Comparison of ENCODE assay signal across 1 cellular context in genomic region chr2:231052494-231053451, GRCh38.
TF ChIP-seq lines count a peak whose summit lies in the region.

No MANE protein-coding gene starts in this region.

TF ChIP-seq in HepG2, 621 proteins besides CTCF, POLR2A, EP300 and RAD21 (continued from another document and continues in another):
- TF ChIP-seq ZNF577 (CRISPR knock-in tag; IDR thresholded peaks at IDR 0.05; ENCODE audit: borderline replicate concordance, low read depth): 0 out of 2 replicates have a peak, but pooled peaks have one; percentile 70
- peak; percentile 76 for TF ChIP-seq RFXAP (CRISPR knock-in tag; IDR thresholded peaks at IDR 0.05; ENCODE audit: borderline replicate concordance)
- TF ChIP-seq ZNF280B (CRISPR knock-in tag; IDR thresholded peaks at IDR 0.05; ENCODE audit: borderline replicate concordance): peak; percentile 82
- peak; percentile 53 for TF ChIP-seq SKI (IDR thresholded peaks at IDR 0.05; ENCODE audit: partially characterized antibody)
- TF ChIP-seq, protein P1, sequence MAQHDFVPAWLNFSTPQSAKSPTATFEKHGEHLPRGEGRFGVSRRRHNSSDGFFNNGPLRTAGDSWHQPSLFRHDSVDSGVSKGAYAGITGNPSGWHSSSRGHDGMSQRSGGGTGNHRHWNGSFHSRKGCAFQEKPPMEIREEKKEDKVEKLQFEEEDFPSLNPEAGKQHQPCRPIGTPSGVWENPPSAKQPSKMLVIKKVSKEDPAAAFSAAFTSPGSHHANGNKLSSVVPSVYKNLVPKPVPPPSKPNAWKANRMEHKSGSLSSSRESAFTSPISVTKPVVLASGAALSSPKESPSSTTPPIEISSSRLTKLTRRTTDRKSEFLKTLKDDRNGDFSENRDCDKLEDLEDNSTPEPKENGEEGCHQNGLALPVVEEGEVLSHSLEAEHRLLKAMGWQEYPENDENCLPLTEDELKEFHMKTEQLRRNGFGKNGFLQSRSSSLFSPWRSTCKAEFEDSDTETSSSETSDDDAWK (CRISPR knock-in tag; IDR thresholded peaks at IDR 0.05): no peak
- TF ChIP-seq ZNF878 (CRISPR knock-in tag; IDR thresholded peaks at IDR 0.05): peak; percentile 87
- TF ChIP-seq SRSF9 (IDR thresholded peaks at IDR 0.05; ENCODE audit: borderline replicate concordance, insufficient read depth, low read depth, low read length, poor library complexity, severe bottlenecking): no peak
- peak; percentile 71; the same call in 1 of the 2 replicates for TF ChIP-seq KDM4B (CRISPR knock-in tag; IDR thresholded peaks at IDR 0.05)
- TF ChIP-seq HMGA1 (CRISPR knock-in tag; conservative IDR thresholded peaks at IDR 0.05): no peak
- no peak for TF ChIP-seq MAFG (CRISPR knock-in tag; IDR thresholded peaks at IDR 0.05)
- TF ChIP-seq KDM5B (CRISPR knock-in tag; IDR thresholded peaks at IDR 0.05; ENCODE audit: borderline replicate concordance): no peak; the same call in 1 of the 2 replicates
- peak; percentile 24; the same call in 1 of the 2 replicates for TF ChIP-seq STAT5B (CRISPR knock-in tag; IDR thresholded peaks at IDR 0.05)
- peak; percentile 92; the same call in 1 of the 2 replicates for TF ChIP-seq SNAI1 (CRISPR knock-in tag; IDR thresholded peaks at IDR 0.05; ENCODE audit: borderline replicate concordance)
- 0 out of 2 replicates have a peak, but pooled peaks have one; percentile 62 for TF ChIP-seq ZNF124 (CRISPR knock-in tag; IDR thresholded peaks at IDR 0.05)
- peak; percentile 93 for TF ChIP-seq ZNF441 (CRISPR knock-in tag; IDR thresholded peaks at IDR 0.05; ENCODE audit: borderline replicate concordance)
- peak; percentile 65 for TF ChIP-seq ZNF264 (CRISPR knock-in tag; IDR thresholded peaks at IDR 0.05)
- TF ChIP-seq, protein P2, sequence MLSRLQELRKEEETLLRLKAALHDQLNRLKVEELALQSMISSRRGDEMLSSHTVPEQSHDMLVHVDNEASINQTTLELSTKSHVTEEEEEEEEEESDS (CRISPR knock-in tag; IDR thresholded peaks at IDR 0.05; ENCODE audit: borderline replicate concordance): peak; percentile 58; the same call in 1 of the 2 replicates
- TF ChIP-seq FOSL2 (CRISPR knock-in tag; IDR thresholded peaks at IDR 0.05): no peak; the same call in 1 of the 2 replicates
- peak; percentile 85 for TF ChIP-seq ZNF678 (CRISPR knock-in tag; IDR thresholded peaks at IDR 0.05)
- peak; percentile 82 for TF ChIP-seq ZNF619 (CRISPR knock-in tag; IDR thresholded peaks at IDR 0.05)
- TF ChIP-seq, protein P3, sequence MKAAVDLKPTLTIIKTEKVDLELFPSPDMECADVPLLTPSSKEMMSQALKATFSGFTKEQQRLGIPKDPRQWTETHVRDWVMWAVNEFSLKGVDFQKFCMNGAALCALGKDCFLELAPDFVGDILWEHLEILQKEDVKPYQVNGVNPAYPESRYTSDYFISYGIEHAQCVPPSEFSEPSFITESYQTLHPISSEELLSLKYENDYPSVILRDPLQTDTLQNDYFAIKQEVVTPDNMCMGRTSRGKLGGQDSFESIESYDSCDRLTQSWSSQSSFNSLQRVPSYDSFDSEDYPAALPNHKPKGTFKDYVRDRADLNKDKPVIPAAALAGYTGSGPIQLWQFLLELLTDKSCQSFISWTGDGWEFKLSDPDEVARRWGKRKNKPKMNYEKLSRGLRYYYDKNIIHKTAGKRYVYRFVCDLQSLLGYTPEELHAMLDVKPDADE (CRISPR knock-in tag; IDR thresholded peaks at IDR 0.05): no peak
- peak; percentile 60; the same call in 1 of the 2 replicates for TF ChIP-seq ARNTL (CRISPR knock-in tag; IDR thresholded peaks at IDR 0.05)
- peak; percentile 57; the same call in 1 of the 2 replicates for TF ChIP-seq MTF1 (CRISPR knock-in tag; IDR thresholded peaks at IDR 0.05)
- TF ChIP-seq NCOA2 (CRISPR knock-in tag; IDR thresholded peaks at IDR 0.05): peak; percentile 32; the same call in 1 of the 2 replicates
- no peak for TF ChIP-seq ZNF703 (CRISPR knock-in tag; IDR thresholded peaks at IDR 0.05; ENCODE audit: borderline replicate concordance)
- peak; percentile 64; the same call in 1 of the 2 replicates for TF ChIP-seq ZNF317 (CRISPR knock-in tag; IDR thresholded peaks at IDR 0.05)
- TF ChIP-seq ZXDC (CRISPR knock-in tag; IDR thresholded peaks at IDR 0.05): peak; percentile 95
- TF ChIP-seq, protein P4, sequence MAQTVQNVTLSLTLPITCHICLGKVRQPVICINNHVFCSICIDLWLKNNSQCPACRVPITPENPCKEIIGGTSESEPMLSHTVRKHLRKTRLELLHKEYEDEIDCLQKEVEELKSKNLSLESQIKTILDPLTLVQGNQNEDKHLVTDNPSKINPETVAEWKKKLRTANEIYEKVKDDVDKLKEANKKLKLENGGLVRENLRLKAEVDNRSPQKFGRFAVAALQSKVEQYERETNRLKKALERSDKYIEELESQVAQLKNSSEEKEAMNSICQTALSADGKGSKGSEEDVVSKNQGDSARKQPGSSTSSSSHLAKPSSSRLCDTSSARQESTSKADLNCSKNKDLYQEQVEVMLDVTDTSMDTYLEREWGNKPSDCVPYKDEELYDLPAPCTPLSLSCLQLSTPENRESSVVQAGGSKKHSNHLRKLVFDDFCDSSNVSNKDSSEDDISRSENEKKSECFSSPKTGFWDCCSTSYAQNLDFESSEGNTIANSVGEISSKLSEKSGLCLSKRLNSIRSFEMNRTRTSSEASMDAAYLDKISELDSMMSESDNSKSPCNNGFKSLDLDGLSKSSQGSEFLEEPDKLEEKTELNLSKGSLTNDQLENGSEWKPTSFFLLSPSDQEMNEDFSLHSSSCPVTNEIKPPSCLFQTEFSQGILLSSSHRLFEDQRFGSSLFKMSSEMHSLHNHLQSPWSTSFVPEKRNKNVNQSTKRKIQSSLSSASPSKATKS (CRISPR knock-in tag; IDR thresholded peaks at IDR 0.05): no peak
- TF ChIP-seq FOXO1 (CRISPR knock-in tag; IDR thresholded peaks at IDR 0.05): no peak; the same call in 1 of the 2 replicates
- no peak; the same call in 1 of the 2 replicates for TF ChIP-seq HIVEP1 (CRISPR knock-in tag; IDR thresholded peaks at IDR 0.05)
- TF ChIP-seq PHF20 (CRISPR knock-in tag; IDR thresholded peaks at IDR 0.05): peak; percentile 67
- peak; percentile 94; the same call in 1 of the 2 replicates for TF ChIP-seq ZMAT5 (CRISPR knock-in tag; IDR thresholded peaks at IDR 0.05; ENCODE audit: borderline replicate concordance, low read depth)
- TF ChIP-seq, protein P5, sequence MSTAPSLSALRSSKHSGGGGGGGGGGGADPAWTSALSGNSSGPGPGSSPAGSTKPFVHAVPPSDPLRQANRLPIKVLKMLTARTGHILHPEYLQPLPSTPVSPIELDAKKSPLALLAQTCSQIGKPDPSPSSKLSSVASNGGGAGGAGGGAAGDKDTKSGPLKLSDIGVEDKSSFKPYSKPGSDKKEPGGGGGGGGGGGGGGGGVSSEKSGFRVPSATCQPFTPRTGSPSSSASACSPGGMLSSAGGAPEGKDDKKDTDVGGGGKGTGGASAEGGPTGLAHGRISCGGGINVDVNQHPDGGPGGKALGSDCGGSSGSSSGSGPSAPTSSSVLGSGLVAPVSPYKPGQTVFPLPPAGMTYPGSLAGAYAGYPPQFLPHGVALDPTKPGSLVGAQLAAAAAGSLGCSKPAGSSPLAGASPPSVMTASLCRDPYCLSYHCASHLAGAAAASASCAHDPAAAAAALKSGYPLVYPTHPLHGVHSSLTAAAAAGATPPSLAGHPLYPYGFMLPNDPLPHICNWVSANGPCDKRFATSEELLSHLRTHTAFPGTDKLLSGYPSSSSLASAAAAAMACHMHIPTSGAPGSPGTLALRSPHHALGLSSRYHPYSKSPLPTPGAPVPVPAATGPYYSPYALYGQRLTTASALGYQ (CRISPR knock-in tag; IDR thresholded peaks at IDR 0.05): 0 out of 2 replicates have a peak, but pooled peaks have one; percentile 57
- TF ChIP-seq, protein P6, sequence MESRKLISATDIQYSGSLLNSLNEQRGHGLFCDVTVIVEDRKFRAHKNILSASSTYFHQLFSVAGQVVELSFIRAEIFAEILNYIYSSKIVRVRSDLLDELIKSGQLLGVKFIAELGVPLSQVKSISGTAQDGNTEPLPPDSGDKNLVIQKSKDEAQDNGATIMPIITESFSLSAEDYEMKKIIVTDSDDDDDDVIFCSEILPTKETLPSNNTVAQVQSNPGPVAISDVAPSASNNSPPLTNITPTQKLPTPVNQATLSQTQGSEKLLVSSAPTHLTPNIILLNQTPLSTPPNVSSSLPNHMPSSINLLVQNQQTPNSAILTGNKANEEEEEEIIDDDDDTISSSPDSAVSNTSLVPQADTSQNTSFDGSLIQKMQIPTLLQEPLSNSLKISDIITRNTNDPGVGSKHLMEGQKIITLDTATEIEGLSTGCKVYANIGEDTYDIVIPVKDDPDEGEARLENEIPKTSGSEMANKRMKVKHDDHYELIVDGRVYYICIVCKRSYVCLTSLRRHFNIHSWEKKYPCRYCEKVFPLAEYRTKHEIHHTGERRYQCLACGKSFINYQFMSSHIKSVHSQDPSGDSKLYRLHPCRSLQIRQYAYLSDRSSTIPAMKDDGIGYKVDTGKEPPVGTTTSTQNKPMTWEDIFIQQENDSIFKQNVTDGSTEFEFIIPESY (CRISPR knock-in tag; IDR thresholded peaks at IDR 0.05): peak; percentile 74
- TF ChIP-seq, protein P7, sequence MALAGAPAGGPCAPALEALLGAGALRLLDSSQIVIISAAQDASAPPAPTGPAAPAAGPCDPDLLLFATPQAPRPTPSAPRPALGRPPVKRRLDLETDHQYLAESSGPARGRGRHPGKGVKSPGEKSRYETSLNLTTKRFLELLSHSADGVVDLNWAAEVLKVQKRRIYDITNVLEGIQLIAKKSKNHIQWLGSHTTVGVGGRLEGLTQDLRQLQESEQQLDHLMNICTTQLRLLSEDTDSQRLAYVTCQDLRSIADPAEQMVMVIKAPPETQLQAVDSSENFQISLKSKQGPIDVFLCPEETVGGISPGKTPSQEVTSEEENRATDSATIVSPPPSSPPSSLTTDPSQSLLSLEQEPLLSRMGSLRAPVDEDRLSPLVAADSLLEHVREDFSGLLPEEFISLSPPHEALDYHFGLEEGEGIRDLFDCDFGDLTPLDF (CRISPR knock-in tag; IDR thresholded peaks at IDR 0.05): peak; percentile 78; the same call in 1 of the 2 replicates
- TF ChIP-seq PITX1 (CRISPR knock-in tag; IDR thresholded peaks at IDR 0.05): peak; percentile 82; the same call in 1 of the 2 replicates
- peak; percentile 44; the same call in 1 of the 2 replicates for TF ChIP-seq ZNF530 (CRISPR knock-in tag; IDR thresholded peaks at IDR 0.05; ENCODE audit: low read depth)
- TF ChIP-seq GATA4 (IDR thresholded peaks at IDR 0.05; ENCODE audit: borderline replicate concordance, low read depth): 0 out of 2 replicates have a peak, but pooled peaks have one; percentile 37
- no peak for TF ChIP-seq HMG20B (CRISPR knock-in tag; conservative IDR thresholded peaks at IDR 0.05)
- peak; percentile 92 for TF ChIP-seq ZNF83 (CRISPR knock-in tag; IDR thresholded peaks at IDR 0.05; ENCODE audit: borderline replicate concordance)
- TF ChIP-seq RBM39 (IDR thresholded peaks at IDR 0.05; ENCODE audit: low read depth, low read length, poor library complexity, severe bottlenecking): peak; percentile 58
- 0 out of 2 replicates have a peak, but pooled peaks have one; percentile 34 for TF ChIP-seq ZNF329 (CRISPR knock-in tag; IDR thresholded peaks at IDR 0.05; ENCODE audit: low read depth)
- TF ChIP-seq ZNF674 (CRISPR knock-in tag; IDR thresholded peaks at IDR 0.05; ENCODE audit: low read depth): no peak
- no peak for TF ChIP-seq ADNP (CRISPR knock-in tag; IDR thresholded peaks at IDR 0.05)
- TF ChIP-seq, protein P8, sequence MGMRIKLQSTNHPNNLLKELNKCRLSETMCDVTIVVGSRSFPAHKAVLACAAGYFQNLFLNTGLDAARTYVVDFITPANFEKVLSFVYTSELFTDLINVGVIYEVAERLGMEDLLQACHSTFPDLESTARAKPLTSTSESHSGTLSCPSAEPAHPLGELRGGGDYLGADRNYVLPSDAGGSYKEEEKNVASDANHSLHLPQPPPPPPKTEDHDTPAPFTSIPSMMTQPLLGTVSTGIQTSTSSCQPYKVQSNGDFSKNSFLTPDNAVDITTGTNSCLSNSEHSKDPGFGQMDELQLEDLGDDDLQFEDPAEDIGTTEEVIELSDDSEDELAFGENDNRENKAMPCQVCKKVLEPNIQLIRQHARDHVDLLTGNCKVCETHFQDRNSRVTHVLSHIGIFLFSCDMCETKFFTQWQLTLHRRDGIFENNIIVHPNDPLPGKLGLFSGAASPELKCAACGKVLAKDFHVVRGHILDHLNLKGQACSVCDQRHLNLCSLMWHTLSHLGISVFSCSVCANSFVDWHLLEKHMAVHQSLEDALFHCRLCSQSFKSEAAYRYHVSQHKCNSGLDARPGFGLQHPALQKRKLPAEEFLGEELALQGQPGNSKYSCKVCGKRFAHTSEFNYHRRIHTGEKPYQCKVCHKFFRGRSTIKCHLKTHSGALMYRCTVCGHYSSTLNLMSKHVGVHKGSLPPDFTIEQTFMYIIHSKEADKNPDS (CRISPR knock-in tag; IDR thresholded peaks at IDR 0.05): no peak; the same call in 1 of the 2 replicates
